In the genomic region with DNA sequence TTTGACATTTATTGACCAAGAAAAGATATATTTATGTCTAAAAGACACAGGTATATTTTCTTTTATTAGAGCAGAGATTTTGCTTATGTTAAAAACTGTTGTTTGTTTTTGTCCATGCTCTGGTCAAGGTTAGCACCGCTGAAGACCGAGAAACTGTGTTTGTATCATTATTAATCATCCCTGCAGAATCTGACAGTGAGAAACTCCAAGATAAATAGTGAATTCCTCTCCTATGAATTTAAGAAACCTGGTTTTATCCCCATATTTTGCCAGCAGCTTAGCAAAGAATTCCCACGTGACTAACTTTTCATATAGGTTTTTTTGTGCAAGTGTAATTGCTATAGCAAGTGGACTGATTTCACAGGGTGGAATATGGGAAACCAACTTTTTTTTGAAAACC, we compare ENCODE assay signal across 27 cellular contexts.
DNase-seq lines count a peak whose midpoint lies in the region; ATAC-seq and TF ChIP-seq lines count a peak whose summit lies in the region.
"Had no signal": no experiment of that assay in that cellular context is flagged by ENCODE, and none has a peak within 500 bp of the region (broad histone marks: within the 10 kb centered on the region; RNA-seq: fewer than 3 reads in every experiment).

No MANE protein-coding gene starts in this region.

- H3K36me3 Mint-ChIP-seq in chondrocyte (ENCODE audit: low read depth), result no peaks in the 10 kb centered on the region
- H3K36me3 Mint-ChIP-seq: CD4-positive, CD25-positive, alpha-beta regulatory T cell had no signal

- peak; percentile 21 for DNase-seq in A172 (ENCODE audit: low spot score)
- DNase-seq in LHCN-M2 (ENCODE audit: low read depth), result peak; percentile 43
- no peak for DNase-seq in chondrocyte (ENCODE audit: low spot score)
- DNase-seq in kidney glomerular epithelial cell (lab: John Stamatoyannopoulos, UW), result peak; percentile 38
- DNase-seq in activated naive CD4-positive, alpha-beta T cell treated with anti-CD3 and anti-CD28 coated beads, Interleukin-2, amount 50 U/mL, for 16 hours, result no peak
- DNase-seq in psoas muscle, result no peak
- no peak for DNase-seq in stimulated activated naive CD4-positive, alpha-beta T cell (lab: John Stamatoyannopoulos, UW)
- DNase-seq in AG08395 (ENCODE audit: low spot score), result no peak
- DNase-seq: 8988T; CD4-positive, CD25-positive, alpha-beta regulatory T cell; DMS153; GDM1; GOT3; HFFc6; KBM-7; NCI-H1048; NCI-H1417; NCI-H1694; NCI-H2029 treated with DMSO at 0.1 percent for 48 hours; NCI-H510A; NCI-H69; SHP77 had no signal

- no peak overlapping the region for H3K4me3 ChIP-seq in psoas muscle
- H3K4me3 ChIP-seq: BLaER1, GM12878, HAP-1 had no signal

- peak overlapping the region; percentile 83 for H3K27ac Mint-ChIP-seq in chondrocyte (ENCODE audit: unreplicated experiment)
- H3K27ac Mint-ChIP-seq: CD4-positive, CD25-positive, alpha-beta regulatory T cell; HFFc6 had no signal

- TF ChIP-seq CTCF in chondrocyte (IDR thresholded peaks at IDR 0.05), result no peak
- TF ChIP-seq CTCF in psoas muscle (IDR thresholded peaks at IDR 0.05), result no peak

- H3K4me1 ChIP-seq in psoas muscle, result no peaks in the 10 kb centered on the region
- H3K4me1 ChIP-seq: BLaER1, HAP-1 had no signal

- no peaks in the 10 kb centered on the region for H3K27me3 Mint-ChIP-seq in chondrocyte (ENCODE audit: low read depth)

- H3K27ac ChIP-seq in psoas muscle, result no peak overlapping the region
- H3K27ac ChIP-seq: BLaER1, RWPE1 had no signal

- intact Hi-C loops in psoas muscle (cut with DNase I), result no loop called here

- peaks cover 2% of the 10 kb centered on the region for H3K9me3 Mint-ChIP-seq in chondrocyte (ENCODE audit: low read depth)
- H3K9me3 Mint-ChIP-seq: HFFc6 had no signal

- H3K4me3 Mint-ChIP-seq in chondrocyte (ENCODE audit: unreplicated experiment), result no peak overlapping the region
- H3K4me3 Mint-ChIP-seq: HFFc6 had no signal

- H3K9me3 ChIP-seq in psoas muscle, result no peaks in the 10 kb centered on the region
- H3K9me3 ChIP-seq: HAP-1 had no signal

- ATAC-seq in psoas muscle, result no peak
- ATAC-seq: GM12878, Panc1 had no signal

- H3K4me1 Mint-ChIP-seq in chondrocyte (ENCODE audit: low read depth), result peaks cover 54% of the 10 kb centered on the region
- H3K4me1 Mint-ChIP-seq: CD4-positive, CD25-positive, alpha-beta regulatory T cell had no signal

- 78 to 88% (median 82%) methylated on average over 3 of the region's 3 CpGs for WGBS in psoas muscle, 3 donors

- peaks cover 0 to 2% (median 0%) of the 10 kb centered on the region in 3 donors for H3K27me3 ChIP-seq in psoas muscle (ENCODE audit: insufficient read depth in 3 of 3, low read length in 2 of 3)
- H3K27me3 ChIP-seq: BLaER1 had no signal

- H3K36me3 ChIP-seq in psoas muscle (ENCODE audit: insufficient read depth in 1 of 2, low read depth in 1 of 2), result no peaks in the 10 kb centered on the region
- H3K36me3 ChIP-seq: BLaER1, HAP-1 had no signal

Comparison
In these comparisons a context has a peak if more than half of its experiments do, and no peak if none do; other contexts are left out.
1. DNase-seq: peak in A172 (single experiment), LHCN-M2 (single experiment) and kidney glomerular epithelial cell (single experiment); none in chondrocyte (single experiment), activated naive CD4-positive, alpha-beta T cell treated with anti-CD3 and anti-CD28 coated beads, Interleukin-2, amount 50 U/mL, for 16 hours (single experiment), psoas muscle (0 of 2), stimulated activated naive CD4-positive, alpha-beta T cell (0 of 6) and AG08395 (single experiment).